20 cellular contexts compared by ENCODE assay signal in the genomic region with DNA sequence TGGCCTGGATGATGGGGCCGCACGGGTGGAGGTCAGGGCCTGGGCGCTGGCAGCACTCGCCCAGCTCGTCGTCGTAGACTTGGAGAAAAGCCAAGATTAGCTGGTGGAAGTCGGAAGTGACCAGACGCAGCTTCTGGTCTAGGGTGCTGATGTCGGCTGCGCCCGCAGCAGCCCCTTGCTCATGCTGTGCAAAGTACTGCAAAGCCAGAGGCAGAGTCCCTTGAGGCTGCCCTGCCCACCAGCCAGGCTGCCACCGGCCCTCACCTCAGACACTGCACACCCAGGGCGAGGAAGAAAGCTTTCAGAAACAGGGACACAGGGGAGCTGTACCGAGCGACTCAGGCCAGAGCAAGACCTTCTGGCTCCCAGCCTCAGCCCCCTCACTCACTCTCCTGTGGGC. TPM values are rescaled to one million over a fixed set of nuclear protein-coding genes. Genes with fewer than 3 reads are reported as not detected.
A peak's percentile ranks its signal among the peaks of the same experiment; 100 is the strongest.
DNase-seq lines count a peak whose midpoint lies in the region; ATAC-seq and TF ChIP-seq lines count a peak whose summit lies in the region.
"Had no signal": no experiment of that assay in that cellular context is flagged by ENCODE, and none has a peak within 500 bp of the region (broad histone marks: within the 10 kb centered on the region; RNA-seq: fewer than 3 reads in every experiment).

No MANE protein-coding gene starts in this region.

- no peaks in the 10 kb centered on the region for H3K9me3 Mint-ChIP-seq in natural killer cell treated with Interleukin-12 subunit alpha and Interleukin-12 subunit beta and Interleukin-15 and Interleukin-18, amount 100 ng/mL, for 72 hours
- no peaks in the 10 kb centered on the region for H3K9me3 Mint-ChIP-seq in natural killer cell
- H3K9me3 Mint-ChIP-seq: CD8-positive, alpha-beta T cell had no signal

- H3K27ac ChIP-seq in dorsolateral prefrontal cortex = peak overlapping the region in 31 of 59 donors; percentile 2 to 59 (median 42)
- H3K27ac ChIP-seq: 22Rv1, A549, BLaER1 had no signal

- no peak overlapping the region for H3K4me3 Mint-ChIP-seq in natural killer cell treated with Interleukin-12 subunit alpha and Interleukin-12 subunit beta and Interleukin-15 and Interleukin-18, amount 100 ng/mL, for 72 hours
- H3K4me3 Mint-ChIP-seq in natural killer cell = no peak overlapping the region
- H3K4me3 Mint-ChIP-seq: CD8-positive, alpha-beta T cell had no signal

- intact Hi-C loops in natural killer cell (cut with micrococcal nuclease) (no loop called here), dorsolateral prefrontal cortex (cut with DNase I) (no loop called here)

- H3K36me3 Mint-ChIP-seq in natural killer cell treated with Interleukin-12 subunit alpha and Interleukin-12 subunit beta and Interleukin-15 and Interleukin-18, amount 100 ng/mL, for 72 hours = peaks cover 7% of the 10 kb centered on the region
- no peaks in the 10 kb centered on the region for H3K36me3 Mint-ChIP-seq in natural killer cell

- peaks cover 0 to 57% (median 8%) of the 10 kb centered on the region in 45 donors for H3K27me3 ChIP-seq in dorsolateral prefrontal cortex

- peak; percentile 10 for DNase-seq in natural killer cell treated with Interleukin-12 subunit alpha and Interleukin-12 subunit beta and Interleukin-15 and Interleukin-18, amount 100 ng/mL, for 72 hours (ENCODE audit: low spot score)
- DNase-seq in natural killer cell = no peak
- no peak for DNase-seq in dorsolateral prefrontal cortex
- DNase-seq in HPDE6-E6E7 (ENCODE audit: extremely low spot score) = no peak
- DNase-seq: AML-193; Calu3; CD8-positive, alpha-beta T cell; DMS53; DND-41; EL; GOT3 had no signal

- no peak for ATAC-seq in natural killer cell treated with Interleukin-12 subunit alpha and Interleukin-12 subunit beta and Interleukin-15 and Interleukin-18, amount 100 ng/mL, for 72 hours
- no peak for ATAC-seq in natural killer cell
- ATAC-seq in SK-N-SH treated with all-trans-retinoic acid at 6 μM for 48 hours = peak; percentile 9; the same call in 1 of the 3 replicates
- ATAC-seq in GM18511 (IDR thresholded peaks at IDR 0.05; ENCODE audit: unreplicated experiment) = no peak
- ATAC-seq in GM19324 (IDR thresholded peaks at IDR 0.05; ENCODE audit: low FRiP score, unreplicated experiment) = no peak
- no peak for ATAC-seq in GM21423 (IDR thresholded peaks at IDR 0.05; ENCODE audit: unreplicated experiment)
- ATAC-seq: A549; CD8-positive, alpha-beta T cell had no signal

- TF ChIP-seq CTCF in natural killer cell (IDR thresholded peaks at IDR 0.05) (no peak), dorsolateral prefrontal cortex (IDR thresholded peaks at IDR 0.05 in 54 of 56, conservative IDR thresholded peaks at IDR 0.05 in 2 of 56; ENCODE audit: low read depth in 1 of 56, partially characterized antibody in 56 of 56) (no peak)

- H3K4me1 Mint-ChIP-seq in natural killer cell treated with Interleukin-12 subunit alpha and Interleukin-12 subunit beta and Interleukin-15 and Interleukin-18, amount 100 ng/mL, for 72 hours (ENCODE audit: low read depth in 2 of 2) = no peaks in the 10 kb centered on the region
- H3K4me1 Mint-ChIP-seq in natural killer cell = no peaks in the 10 kb centered on the region

- H3K4me3 ChIP-seq in dorsolateral prefrontal cortex = no peak overlapping the region
- H3K4me3 ChIP-seq: A549, BLaER1, HAP-1 had no signal

- no peaks in the 10 kb centered on the region for H3K27me3 Mint-ChIP-seq in natural killer cell treated with Interleukin-12 subunit alpha and Interleukin-12 subunit beta and Interleukin-15 and Interleukin-18, amount 100 ng/mL, for 72 hours
- no peaks in the 10 kb centered on the region for H3K27me3 Mint-ChIP-seq in natural killer cell (ENCODE audit: low read depth in 2 of 2)

- H3K27ac Mint-ChIP-seq in natural killer cell treated with Interleukin-12 subunit alpha and Interleukin-12 subunit beta and Interleukin-15 and Interleukin-18, amount 100 ng/mL, for 72 hours = no peak overlapping the region
- no peak overlapping the region for H3K27ac Mint-ChIP-seq in natural killer cell
- H3K27ac Mint-ChIP-seq: CD8-positive, alpha-beta T cell had no signal

TF ChIP-seq in SK-N-SH treated with all-trans-retinoic acid at 6 μM for 48 hours, 23 proteins besides CTCF, POLR2A, EP300 and RAD21 (continues in another document):
- no peak for TF ChIP-seq RARB (CRISPR knock-in tag; IDR thresholded peaks at IDR 0.05)
- no peak for TF ChIP-seq TCF4 (CRISPR knock-in tag; IDR thresholded peaks at IDR 0.05; ENCODE audit: borderline replicate concordance)
- TF ChIP-seq CREB5 (CRISPR knock-in tag; IDR thresholded peaks at IDR 0.05; ENCODE audit: low read depth) = no peak
- TF ChIP-seq TOX (CRISPR knock-in tag; IDR thresholded peaks at IDR 0.05; ENCODE audit: borderline replicate concordance) = no peak
- TF ChIP-seq, protein P1, sequence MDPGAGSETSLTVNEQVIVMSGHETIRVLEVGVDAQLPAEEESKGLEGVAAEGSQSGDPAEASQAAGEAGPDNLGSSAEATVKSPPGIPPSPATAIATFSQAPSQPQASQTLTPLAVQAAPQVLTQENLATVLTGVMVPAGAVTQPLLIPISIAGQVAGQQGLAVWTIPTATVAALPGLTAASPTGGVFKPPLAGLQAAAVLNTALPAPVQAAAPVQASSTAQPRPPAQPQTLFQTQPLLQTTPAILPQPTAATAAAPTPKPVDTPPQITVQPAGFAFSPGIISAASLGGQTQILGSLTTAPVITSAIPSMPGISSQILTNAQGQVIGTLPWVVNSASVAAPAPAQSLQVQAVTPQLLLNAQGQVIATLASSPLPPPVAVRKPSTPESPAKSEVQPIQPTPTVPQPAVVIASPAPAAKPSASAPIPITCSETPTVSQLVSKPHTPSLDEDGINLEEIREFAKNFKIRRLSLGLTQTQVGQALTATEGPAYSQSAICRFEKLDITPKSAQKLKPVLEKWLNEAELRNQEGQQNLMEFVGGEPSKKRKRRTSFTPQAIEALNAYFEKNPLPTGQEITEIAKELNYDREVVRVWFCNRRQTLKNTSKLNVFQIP (CRISPR knock-in tag; IDR thresholded peaks at IDR 0.05; ENCODE audit: borderline replicate concordance, low read depth) = no peak
- no peak for TF ChIP-seq PATZ1 (CRISPR knock-in tag; IDR thresholded peaks at IDR 0.05; ENCODE audit: borderline replicate concordance)
- TF ChIP-seq GLIS3 (CRISPR knock-in tag; IDR thresholded peaks at IDR 0.05) = no peak
- TF ChIP-seq SNAI2 (CRISPR knock-in tag; IDR thresholded peaks at IDR 0.05) = no peak

RNA-seq across cellular contexts. Expression of gene TREX2, which starts 9.7 kb away (rescaled TPM):
- 1 to 10 TPM; 1.4 to 4.5 TPM for total RNA-seq in natural killer cell treated with Interleukin-12 subunit alpha and Interleukin-12 subunit beta and Interleukin-15 and Interleukin-18, amount 100 ng/mL, for 72 hours
- total RNA-seq in natural killer cell (1 to 10 TPM; 1.6 to 3.4 (median 3.1) TPM), dorsolateral prefrontal cortex (1 to 10 TPM in 60 of 120 experiments, under 1 TPM in 46, not detected in 14; 0.36 to 3.4 (median 1.1) TPM)
- total RNA-seq: G401 had no signal

RNA-seq across cellular contexts. Expression of gene HAUS7, which starts 14.8 kb away (rescaled TPM):
- total RNA-seq in natural killer cell treated with Interleukin-12 subunit alpha and Interleukin-12 subunit beta and Interleukin-15 and Interleukin-18, amount 100 ng/mL, for 72 hours = 10 to 100 TPM; 39.0 to 70.6 TPM
- total RNA-seq in natural killer cell = 10 to 100 TPM; 27.4 to 33.1 (median 31.9) TPM
- total RNA-seq in dorsolateral prefrontal cortex = 10 to 100 TPM; 25.8 to 75.1 (median 43.9) TPM

RNA-seq across cellular contexts. Expression of gene BGN, which starts 39.2 kb away (rescaled TPM):
- not detected for total RNA-seq in natural killer cell treated with Interleukin-12 subunit alpha and Interleukin-12 subunit beta and Interleukin-15 and Interleukin-18, amount 100 ng/mL, for 72 hours
- not detected for total RNA-seq in natural killer cell
- 100 to 1,000 TPM in 2 of 120 experiments, 10 to 100 TPM in 118; 18.8 to 120 (median 39.8) TPM for total RNA-seq in dorsolateral prefrontal cortex
- total RNA-seq: Calu3; CD8-positive, alpha-beta T cell; G401 had no signal

RNA-seq across cellular contexts. Expression of gene ZFP92, which starts 44.3 kb away (rescaled TPM):
- total RNA-seq in natural killer cell treated with Interleukin-12 subunit alpha and Interleukin-12 subunit beta and Interleukin-15 and Interleukin-18, amount 100 ng/mL, for 72 hours = 1 to 10 TPM; 2.1 to 3.3 TPM
- total RNA-seq in natural killer cell (1 to 10 TPM; 1.6 to 3.3 (median 2.9) TPM), dorsolateral prefrontal cortex (1 to 10 TPM; 2.4 to 9.3 (median 6.2) TPM)
- total RNA-seq: G401 had no signal

RNA-seq across cellular contexts. Expression of gene PNMA6E, which starts 54.4 kb away (rescaled TPM):
- total RNA-seq in natural killer cell treated with Interleukin-12 subunit alpha and Interleukin-12 subunit beta and Interleukin-15 and Interleukin-18, amount 100 ng/mL, for 72 hours = not detected
- total RNA-seq in natural killer cell = not detected
- under 1 TPM in 3 of 120 experiments, not detected in 117; 0.13 to 0.18 (median 0.16) TPM for total RNA-seq in dorsolateral prefrontal cortex
- total RNA-seq: Calu3; CD8-positive, alpha-beta T cell; G401 had no signal

Comparison
In these comparisons a context has a peak if more than half of its experiments do, and no peak if none do; other contexts are left out.
1. RNA of gene BGN, which starts 39.2 kb away (total RNA-seq): 18.8 to 120 TPM in dorsolateral prefrontal cortex; not detected in natural killer cell treated with Interleukin-12 subunit alpha and Interleukin-12 subunit beta and Interleukin-15 and Interleukin-18, amount 100 ng/mL, for 72 hours and not detected in natural killer cell; every median in the first group is over 10 times any median in the second.